ENCODE assay signal across 8 cellular contexts in the genomic region with DNA sequence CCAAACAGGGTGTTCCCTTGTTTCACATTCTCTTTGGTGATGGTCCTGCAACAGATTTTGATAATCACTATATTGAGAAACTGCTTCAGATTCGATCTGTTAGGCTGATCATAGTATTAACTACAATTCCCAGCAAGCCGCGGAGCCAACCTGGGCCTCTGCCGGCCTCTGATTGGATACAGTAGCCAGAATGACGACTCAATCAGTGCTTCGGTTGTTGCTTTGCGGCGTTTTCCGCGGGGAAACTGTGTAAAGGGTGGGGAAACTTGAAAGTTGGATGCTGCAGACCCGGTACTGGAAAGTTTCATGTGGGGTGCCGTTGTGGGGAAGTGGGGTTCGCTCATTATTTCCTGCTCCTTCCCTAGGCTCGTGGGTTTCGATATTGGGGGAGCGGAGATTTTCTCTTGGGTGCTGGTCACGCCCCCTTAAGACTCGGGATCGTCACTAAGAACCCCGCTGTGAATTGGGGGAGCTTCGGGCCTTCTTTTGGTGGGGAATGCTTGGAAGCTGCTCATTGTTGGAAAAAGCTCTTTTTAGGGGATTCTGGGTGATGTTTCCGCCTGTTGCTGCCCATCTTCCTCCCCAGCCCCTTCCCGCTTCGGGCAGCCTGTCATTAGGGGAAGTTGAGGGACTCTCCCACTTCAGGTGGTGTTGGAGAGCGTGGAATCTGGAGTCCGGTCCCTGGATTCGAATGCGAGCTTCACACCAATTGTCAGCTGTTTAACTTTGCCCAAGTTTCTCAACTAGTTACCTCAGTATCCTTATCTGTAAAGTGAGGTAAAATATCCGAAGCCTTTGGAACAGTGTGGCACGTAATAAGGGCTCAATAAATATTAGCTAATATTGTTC. TPM values are rescaled to one million over a fixed set of nuclear protein-coding genes. Genes with fewer than 3 reads are reported as not detected.
A peak's percentile ranks its signal among the peaks of the same experiment; 100 is the strongest.
DNase-seq lines count a peak whose midpoint lies in the region; ATAC-seq and TF ChIP-seq lines count a peak whose summit lies in the region.

RAD51B (plus strand) TSS at position 217 of the 849 bp plus-strand sequence.

- peak; percentile 96 for DNase-seq in GM03348 (ENCODE audit: low spot score)
- peak; percentile 57 for DNase-seq in HFF-Myc (ENCODE audit: extremely low read depth, low read depth)
- peak; percentile 74 for DNase-seq in NCI-H1048 (lab: John Stamatoyannopoulos, UW)
- peak; percentile 84 for DNase-seq in activated naive CD4-positive, alpha-beta T cell treated with anti-CD3 and anti-CD28 coated beads, Interleukin-2, amount 50 U/mL, for 16 hours
- DNase-seq in glomerular visceral epithelial cell (ENCODE audit: extremely low spot score): peak; percentile 84
- DNase-seq in occipital lobe (lab: John Stamatoyannopoulos, UW): peak; percentile 78
- peak; percentile 92 to 94 for DNase-seq in suprapubic skin (ENCODE audit: low spot score in 2 of 2)

- H3K27ac ChIP-seq in suprapubic skin: peak within 1 kb of the TSS; percentile 40

- TF ChIP-seq CTCF in HFF-Myc (IDR thresholded peaks at IDR 0.05; ENCODE audit: low read depth, low read length, missing control alignments) (no peak), suprapubic skin (IDR thresholded peaks at IDR 0.05) (no peak)

- no peak for TF ChIP-seq EP300 in suprapubic skin (IDR thresholded peaks at IDR 0.05)

- peaks cover 28% of the 10 kb centered on the region for H3K4me1 ChIP-seq in suprapubic skin

- H3K9me3 ChIP-seq in suprapubic skin: no peaks in the 10 kb centered on the region

- peak; percentile 88 for ATAC-seq in SK-N-SH treated with all-trans-retinoic acid at 6 μM for 48 hours

- no peak for TF ChIP-seq POLR2A in suprapubic skin (IDR thresholded peaks at IDR 0.05)

- no peaks in the 10 kb centered on the region for H3K36me3 ChIP-seq in suprapubic skin

- H3K27me3 ChIP-seq in suprapubic skin: no peaks in the 10 kb centered on the region

- H3K4me3 ChIP-seq in HFF-Myc (replicated peaks; ENCODE audit: low read depth, low read length) (peak within 1 kb of the TSS; percentile 95), suprapubic skin (peak within 1 kb of the TSS; percentile 88)

- 1% methylated on average over 26 of the region's 30 CpGs for WGBS in suprapubic skin

TF ChIP-seq in SK-N-SH treated with all-trans-retinoic acid at 6 μM for 48 hours, 23 proteins besides CTCF, POLR2A, EP300 and RAD21:
- TF ChIP-seq BACH2 (CRISPR knock-in tag; IDR thresholded peaks at IDR 0.05; ENCODE audit: borderline replicate concordance): no peak
- TF ChIP-seq CSDC2 (CRISPR knock-in tag; IDR thresholded peaks at IDR 0.05): no peak
- TF ChIP-seq ARNTL (CRISPR knock-in tag; IDR thresholded peaks at IDR 0.05; ENCODE audit: borderline replicate concordance, low read depth): no peak
- no peak for TF ChIP-seq GLIS3 (CRISPR knock-in tag; IDR thresholded peaks at IDR 0.05)
- TF ChIP-seq ZNF8 (CRISPR knock-in tag; IDR thresholded peaks at IDR 0.05): no peak
- TF ChIP-seq ESRRG (CRISPR knock-in tag; IDR thresholded peaks at IDR 0.05): no peak
- no peak for TF ChIP-seq TCF4 (CRISPR knock-in tag; IDR thresholded peaks at IDR 0.05; ENCODE audit: borderline replicate concordance)
- TF ChIP-seq CSRNP3 (CRISPR knock-in tag; IDR thresholded peaks at IDR 0.05): no peak
- no peak for TF ChIP-seq ISL1 (CRISPR knock-in tag; IDR thresholded peaks at IDR 0.05)
- TF ChIP-seq, protein P1, sequence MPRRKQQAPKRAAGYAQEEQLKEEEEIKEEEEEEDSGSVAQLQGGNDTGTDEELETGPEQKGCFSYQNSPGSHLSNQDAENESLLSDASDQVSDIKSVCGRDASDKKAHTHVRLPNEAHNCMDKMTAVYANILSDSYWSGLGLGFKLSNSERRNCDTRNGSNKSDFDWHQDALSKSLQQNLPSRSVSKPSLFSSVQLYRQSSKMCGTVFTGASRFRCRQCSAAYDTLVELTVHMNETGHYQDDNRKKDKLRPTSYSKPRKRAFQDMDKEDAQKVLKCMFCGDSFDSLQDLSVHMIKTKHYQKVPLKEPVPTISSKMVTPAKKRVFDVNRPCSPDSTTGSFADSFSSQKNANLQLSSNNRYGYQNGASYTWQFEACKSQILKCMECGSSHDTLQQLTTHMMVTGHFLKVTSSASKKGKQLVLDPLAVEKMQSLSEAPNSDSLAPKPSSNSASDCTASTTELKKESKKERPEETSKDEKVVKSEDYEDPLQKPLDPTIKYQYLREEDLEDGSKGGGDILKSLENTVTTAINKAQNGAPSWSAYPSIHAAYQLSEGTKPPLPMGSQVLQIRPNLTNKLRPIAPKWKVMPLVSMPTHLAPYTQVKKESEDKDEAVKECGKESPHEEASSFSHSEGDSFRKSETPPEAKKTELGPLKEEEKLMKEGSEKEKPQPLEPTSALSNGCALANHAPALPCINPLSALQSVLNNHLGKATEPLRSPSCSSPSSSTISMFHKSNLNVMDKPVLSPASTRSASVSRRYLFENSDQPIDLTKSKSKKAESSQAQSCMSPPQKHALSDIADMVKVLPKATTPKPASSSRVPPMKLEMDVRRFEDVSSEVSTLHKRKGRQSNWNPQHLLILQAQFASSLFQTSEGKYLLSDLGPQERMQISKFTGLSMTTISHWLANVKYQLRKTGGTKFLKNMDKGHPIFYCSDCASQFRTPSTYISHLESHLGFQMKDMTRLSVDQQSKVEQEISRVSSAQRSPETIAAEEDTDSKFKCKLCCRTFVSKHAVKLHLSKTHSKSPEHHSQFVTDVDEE (CRISPR knock-in tag; IDR thresholded peaks at IDR 0.05): no peak
- TF ChIP-seq SNAI2 (CRISPR knock-in tag; IDR thresholded peaks at IDR 0.05): no peak
- TF ChIP-seq ZNF565 (CRISPR knock-in tag; conservative IDR thresholded peaks at IDR 0.05; ENCODE audit: low read depth): no peak

RNA-seq across cellular contexts. Expression of gene RAD51B, which starts in this region (rescaled TPM):
- total RNA-seq in occipital lobe (9.8 TPM), suprapubic skin (10 to 100 TPM; 19.6 to 39.7 (median 25.4) TPM)

Comparison
In these comparisons a context has a peak if more than half of its experiments do, and no peak if none do; other contexts are left out.
1. Peak in every context shown above with its lines: DNase-seq, ATAC-seq, H3K4me3 ChIP-seq and H3K27ac ChIP-seq.